Comparison of ENCODE assay signal across 18 cellular contexts in genomic region chr19:19543101-19543500, GRCh38. TPM values are rescaled to one million over a fixed set of nuclear protein-coding genes. Genes with fewer than 3 reads are reported as not detected.
"Had no signal": no experiment of that assay in that cellular context is flagged by ENCODE, and none has a peak within 500 bp of the region (broad histone marks: within the 10 kb centered on the region; RNA-seq: fewer than 3 reads in every experiment).

No MANE protein-coding gene starts in this region.

- DNase-seq: KBM-7, NCI-H1092, NCI-H1105 treated with DMSO at 0.1 percent for 48 hours, NCI-H1417 treated with DMSO at 0.1 percent for 48 hours, NCI-H146, NCI-H1694 treated with DMSO at 0.1 percent for 48 hours, NCI-H1930, NCI-H2081, NCI-H2107, NCI-H2227 treated with DMSO at 0.1 percent for 48 hours, NCI-H524, NCI-H526 treated with DMSO at 0.1 percent for 48 hours, NCI-H774, RPMI8226, SHP77 had no signal

- ATAC-seq: SK-N-SH treated with all-trans-retinoic acid at 6 μM for 48 hours had no signal

RNA-seq across cellular contexts. Expression of gene CILP2, which starts 5.0 kb away (rescaled TPM):
- total RNA-seq: HT-29, SK-MEL-5 had no signal
